In the genomic region with DNA sequence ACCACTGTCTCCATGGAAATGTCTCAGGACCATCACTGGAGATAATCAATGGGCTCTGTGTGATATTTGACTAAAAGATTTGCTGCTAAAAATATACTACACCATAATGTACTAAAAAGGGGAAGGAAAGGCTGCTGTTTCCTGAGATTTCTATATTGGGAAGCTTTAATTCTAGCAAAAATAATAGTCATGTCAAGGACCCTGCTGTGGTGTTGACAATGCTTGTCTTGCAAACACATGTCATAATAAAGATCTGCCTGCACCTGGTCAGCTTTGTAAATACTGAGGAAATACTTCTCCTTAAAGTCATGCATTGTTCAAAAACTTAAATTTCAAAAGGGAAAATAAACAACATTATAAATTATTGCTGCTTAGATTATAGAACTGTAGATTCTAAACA, we compare ENCODE assay signal across 26 cellular contexts.
"Had no signal": no experiment of that assay in that cellular context is flagged by ENCODE, and none has a peak within 500 bp of the region (broad histone marks: within the 10 kb centered on the region; RNA-seq: fewer than 3 reads in every experiment).

No MANE protein-coding gene starts in this region.

- H3K4me3 ChIP-seq: ascending aorta, body of pancreas, coronary artery, Peyer's patch, SJCRH30 had no signal

- H3K9ac ChIP-seq: SK-N-SH had no signal

- H3K27ac ChIP-seq: ascending aorta, body of pancreas, coronary artery, Peyer's patch, RWPE1, SJCRH30, VCaP had no signal

- H3K9me3 ChIP-seq: SJCRH30 had no signal

- H3K27me3 ChIP-seq: ascending aorta, body of pancreas, Peyer's patch, SJCRH30 had no signal

- H3K4me1 ChIP-seq: ascending aorta, body of pancreas, Peyer's patch, SJCRH30 had no signal

- DNase-seq: activated CD4-positive, alpha-beta memory T cell treated with anti-CD3 and anti-CD28 coated beads for 36 hours; activated CD4-positive, alpha-beta T cell treated with anti-CD3 and anti-CD28 coated beads, Interleukin-2, amount 10 ng/mL, durations not matched to agents 7 days and 5 days; activated CD4-positive, CD25-positive, alpha-beta regulatory T cell; activated CD8-positive, alpha-beta memory T cell treated with anti-CD3 and anti-CD28 coated beads for 24 hours; activated effector memory CD4-positive, alpha-beta T cell treated with anti-CD3 and anti-CD28 coated beads, Interleukin-2, amount 50 U/mL, for 16 hours; activated naive CD4-positive, alpha-beta T cell treated with Interleukin-2 at 50 U/mL for 16 hours; activated naive CD8-positive, alpha-beta T cell treated with anti-CD3 and anti-CD28 coated beads, Interleukin-2, amount 50 U/mL, for 24 hours; activated T-cell treated with anti-CD3 and anti-CD28 coated beads, Interleukin-2, amount 50 U/mL, for 4 hours; amniotic stem cell; body of pancreas; central memory CD4-positive, alpha-beta T cell; NCI-H1092; NCI-H1417 treated with DMSO at 0.1 percent for 48 hours; NCI-H1694; NCI-H2029; NCI-H446 treated with DMSO at 0.1 percent for 48 hours; NCI-H524 treated with DMSO at 0.1 percent for 48 hours; Peyer's patch; Right ventricle myocardium superior; SJCRH30; SK-N-SH; T-helper 1 cell had no signal

- H3K4me2 ChIP-seq: SK-N-SH had no signal

- H3K36me3 ChIP-seq: ascending aorta, Peyer's patch, SJCRH30 had no signal
